In genomic region chr15:101068961-101069734, GRCh38 we compare ENCODE assay signal across 1 cellular context.
TF ChIP-seq lines count a peak whose summit lies in the region.

No MANE protein-coding gene starts in this region.

TF ChIP-seq in HepG2, 621 proteins besides CTCF, POLR2A, EP300 and RAD21 (continued from another document and continues in another):
- TF ChIP-seq, protein P1, sequence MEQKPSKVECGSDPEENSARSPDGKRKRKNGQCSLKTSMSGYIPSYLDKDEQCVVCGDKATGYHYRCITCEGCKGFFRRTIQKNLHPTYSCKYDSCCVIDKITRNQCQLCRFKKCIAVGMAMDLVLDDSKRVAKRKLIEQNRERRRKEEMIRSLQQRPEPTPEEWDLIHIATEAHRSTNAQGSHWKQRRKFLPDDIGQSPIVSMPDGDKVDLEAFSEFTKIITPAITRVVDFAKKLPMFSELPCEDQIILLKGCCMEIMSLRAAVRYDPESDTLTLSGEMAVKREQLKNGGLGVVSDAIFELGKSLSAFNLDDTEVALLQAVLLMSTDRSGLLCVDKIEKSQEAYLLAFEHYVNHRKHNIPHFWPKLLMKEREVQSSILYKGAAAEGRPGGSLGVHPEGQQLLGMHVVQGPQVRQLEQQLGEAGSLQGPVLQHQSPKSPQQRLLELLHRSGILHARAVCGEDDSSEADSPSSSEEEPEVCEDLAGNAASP (CRISPR knock-in tag; IDR thresholded peaks at IDR 0.05; ENCODE audit: borderline replicate concordance), result peak; percentile 14; the same call in 1 of the 2 replicates
- TF ChIP-seq ZSCAN31 (CRISPR knock-in tag; IDR thresholded peaks at IDR 0.05; ENCODE audit: low read depth) (0 out of 2 replicates have a peak, but pooled peaks have one; percentile 35), HMG20A (CRISPR knock-in tag; IDR thresholded peaks at IDR 0.05; ENCODE audit: borderline replicate concordance) (peak; percentile 23; the same call in 1 of the 2 replicates), SALL2 (CRISPR knock-in tag; IDR thresholded peaks at IDR 0.05) (0 out of 2 replicates have a peak, but pooled peaks have one; percentile 37), HIVEP1 (CRISPR knock-in tag; IDR thresholded peaks at IDR 0.05) (peak; percentile 81), ZNF609 (CRISPR knock-in tag; IDR thresholded peaks at IDR 0.05; ENCODE audit: borderline replicate concordance) (0 out of 2 replicates have a peak, but pooled peaks have one; percentile 39), ZNF367 (CRISPR knock-in tag; IDR thresholded peaks at IDR 0.05; ENCODE audit: borderline replicate concordance) (no peak), ZNF205 (CRISPR knock-in tag; IDR thresholded peaks at IDR 0.05) (peak; percentile 55; the same call in 1 of the 2 replicates), ZNF629 (CRISPR knock-in tag; conservative IDR thresholded peaks at IDR 0.05) (0 out of 2 replicates have a peak, but pooled peaks have one; percentile 18), ZNF605 (CRISPR knock-in tag; IDR thresholded peaks at IDR 0.05) (peak; percentile 65; the same call in 1 of the 2 replicates), ZNF557 (CRISPR knock-in tag; IDR thresholded peaks at IDR 0.05) (0 out of 2 replicates have a peak, but pooled peaks have one; percentile 20), MIER3 (CRISPR knock-in tag; IDR thresholded peaks at IDR 0.05; ENCODE audit: borderline replicate concordance) (peak; percentile 65; the same call in 1 of the 2 replicates), ZNF143 (CRISPR knock-in tag; IDR thresholded peaks at IDR 0.05) (no peak), CEBPB (IDR thresholded peaks at IDR 0.05; ENCODE audit: borderline replicate concordance, low read depth, low read length) (peak; percentile 53; the same call in 1 of the 2 replicates), ARHGAP35 (CRISPR knock-in tag; IDR thresholded peaks at IDR 0.05; ENCODE audit: borderline replicate concordance) (no peak), GTF2F1 (IDR thresholded peaks at IDR 0.05; ENCODE audit: low read length) (no peak), HOXD1 (CRISPR knock-in tag; IDR thresholded peaks at IDR 0.05) (0 out of 2 replicates have a peak, but pooled peaks have one; percentile 56), KAT7 (CRISPR knock-in tag; IDR thresholded peaks at IDR 0.05; ENCODE audit: borderline replicate concordance) (0 out of 2 replicates have a peak, but pooled peaks have one; percentile 24), TCF12 (IDR thresholded peaks at IDR 0.05) (no peak), TCF12 (CRISPR knock-in tag; IDR thresholded peaks at IDR 0.05) (no peak)
- TF ChIP-seq, protein P2, sequence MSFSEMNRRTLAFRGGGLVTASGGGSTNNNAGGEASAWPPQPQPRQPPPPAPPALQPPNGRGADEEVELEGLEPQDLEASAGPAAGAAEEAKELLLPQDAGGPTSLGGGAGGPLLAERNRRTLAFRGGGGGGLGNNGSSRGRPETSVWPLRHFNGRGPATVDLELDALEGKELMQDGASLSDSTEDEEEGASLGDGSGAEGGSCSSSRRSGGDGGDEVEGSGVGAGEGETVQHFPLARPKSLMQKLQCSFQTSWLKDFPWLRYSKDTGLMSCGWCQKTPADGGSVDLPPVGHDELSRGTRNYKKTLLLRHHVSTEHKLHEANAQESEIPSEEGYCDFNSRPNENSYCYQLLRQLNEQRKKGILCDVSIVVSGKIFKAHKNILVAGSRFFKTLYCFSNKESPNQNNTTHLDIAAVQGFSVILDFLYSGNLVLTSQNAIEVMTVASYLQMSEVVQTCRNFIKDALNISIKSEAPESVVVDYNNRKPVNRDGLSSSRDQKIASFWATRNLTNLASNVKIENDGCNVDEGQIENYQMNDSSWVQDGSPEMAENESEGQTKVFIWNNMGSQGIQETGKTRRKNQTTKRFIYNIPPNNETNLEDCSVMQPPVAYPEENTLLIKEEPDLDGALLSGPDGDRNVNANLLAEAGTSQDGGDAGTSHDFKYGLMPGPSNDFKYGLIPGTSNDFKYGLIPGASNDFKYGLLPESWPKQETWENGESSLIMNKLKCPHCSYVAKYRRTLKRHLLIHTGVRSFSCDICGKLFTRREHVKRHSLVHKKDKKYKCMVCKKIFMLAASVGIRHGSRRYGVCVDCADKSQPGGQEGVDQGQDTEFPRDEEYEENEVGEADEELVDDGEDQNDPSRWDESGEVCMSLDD (CRISPR knock-in tag; IDR thresholded peaks at IDR 0.05; ENCODE audit: borderline replicate concordance), result peak; percentile 57; the same call in 1 of the 2 replicates
- TF ChIP-seq, protein P3, sequence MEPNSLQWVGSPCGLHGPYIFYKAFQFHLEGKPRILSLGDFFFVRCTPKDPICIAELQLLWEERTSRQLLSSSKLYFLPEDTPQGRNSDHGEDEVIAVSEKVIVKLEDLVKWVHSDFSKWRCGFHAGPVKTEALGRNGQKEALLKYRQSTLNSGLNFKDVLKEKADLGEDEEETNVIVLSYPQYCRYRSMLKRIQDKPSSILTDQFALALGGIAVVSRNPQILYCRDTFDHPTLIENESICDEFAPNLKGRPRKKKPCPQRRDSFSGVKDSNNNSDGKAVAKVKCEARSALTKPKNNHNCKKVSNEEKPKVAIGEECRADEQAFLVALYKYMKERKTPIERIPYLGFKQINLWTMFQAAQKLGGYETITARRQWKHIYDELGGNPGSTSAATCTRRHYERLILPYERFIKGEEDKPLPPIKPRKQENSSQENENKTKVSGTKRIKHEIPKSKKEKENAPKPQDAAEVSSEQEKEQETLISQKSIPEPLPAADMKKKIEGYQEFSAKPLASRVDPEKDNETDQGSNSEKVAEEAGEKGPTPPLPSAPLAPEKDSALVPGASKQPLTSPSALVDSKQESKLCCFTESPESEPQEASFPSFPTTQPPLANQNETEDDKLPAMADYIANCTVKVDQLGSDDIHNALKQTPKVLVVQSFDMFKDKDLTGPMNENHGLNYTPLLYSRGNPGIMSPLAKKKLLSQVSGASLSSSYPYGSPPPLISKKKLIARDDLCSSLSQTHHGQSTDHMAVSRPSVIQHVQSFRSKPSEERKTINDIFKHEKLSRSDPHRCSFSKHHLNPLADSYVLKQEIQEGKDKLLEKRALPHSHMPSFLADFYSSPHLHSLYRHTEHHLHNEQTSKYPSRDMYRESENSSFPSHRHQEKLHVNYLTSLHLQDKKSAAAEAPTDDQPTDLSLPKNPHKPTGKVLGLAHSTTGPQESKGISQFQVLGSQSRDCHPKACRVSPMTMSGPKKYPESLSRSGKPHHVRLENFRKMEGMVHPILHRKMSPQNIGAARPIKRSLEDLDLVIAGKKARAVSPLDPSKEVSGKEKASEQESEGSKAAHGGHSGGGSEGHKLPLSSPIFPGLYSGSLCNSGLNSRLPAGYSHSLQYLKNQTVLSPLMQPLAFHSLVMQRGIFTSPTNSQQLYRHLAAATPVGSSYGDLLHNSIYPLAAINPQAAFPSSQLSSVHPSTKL (CRISPR knock-in tag; IDR thresholded peaks at IDR 0.05), result peak; percentile 58
- TF ChIP-seq, protein P4, sequence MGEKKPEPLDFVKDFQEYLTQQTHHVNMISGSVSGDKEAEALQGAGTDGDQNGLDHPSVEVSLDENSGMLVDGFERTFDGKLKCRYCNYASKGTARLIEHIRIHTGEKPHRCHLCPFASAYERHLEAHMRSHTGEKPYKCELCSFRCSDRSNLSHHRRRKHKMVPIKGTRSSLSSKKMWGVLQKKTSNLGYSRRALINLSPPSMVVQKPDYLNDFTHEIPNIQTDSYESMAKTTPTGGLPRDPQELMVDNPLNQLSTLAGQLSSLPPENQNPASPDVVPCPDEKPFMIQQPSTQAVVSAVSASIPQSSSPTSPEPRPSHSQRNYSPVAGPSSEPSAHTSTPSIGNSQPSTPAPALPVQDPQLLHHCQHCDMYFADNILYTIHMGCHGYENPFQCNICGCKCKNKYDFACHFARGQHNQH (CRISPR knock-in tag; IDR thresholded peaks at IDR 0.05), result peak; percentile 55; the same call in 1 of the 2 replicates
- TF ChIP-seq, protein P5, sequence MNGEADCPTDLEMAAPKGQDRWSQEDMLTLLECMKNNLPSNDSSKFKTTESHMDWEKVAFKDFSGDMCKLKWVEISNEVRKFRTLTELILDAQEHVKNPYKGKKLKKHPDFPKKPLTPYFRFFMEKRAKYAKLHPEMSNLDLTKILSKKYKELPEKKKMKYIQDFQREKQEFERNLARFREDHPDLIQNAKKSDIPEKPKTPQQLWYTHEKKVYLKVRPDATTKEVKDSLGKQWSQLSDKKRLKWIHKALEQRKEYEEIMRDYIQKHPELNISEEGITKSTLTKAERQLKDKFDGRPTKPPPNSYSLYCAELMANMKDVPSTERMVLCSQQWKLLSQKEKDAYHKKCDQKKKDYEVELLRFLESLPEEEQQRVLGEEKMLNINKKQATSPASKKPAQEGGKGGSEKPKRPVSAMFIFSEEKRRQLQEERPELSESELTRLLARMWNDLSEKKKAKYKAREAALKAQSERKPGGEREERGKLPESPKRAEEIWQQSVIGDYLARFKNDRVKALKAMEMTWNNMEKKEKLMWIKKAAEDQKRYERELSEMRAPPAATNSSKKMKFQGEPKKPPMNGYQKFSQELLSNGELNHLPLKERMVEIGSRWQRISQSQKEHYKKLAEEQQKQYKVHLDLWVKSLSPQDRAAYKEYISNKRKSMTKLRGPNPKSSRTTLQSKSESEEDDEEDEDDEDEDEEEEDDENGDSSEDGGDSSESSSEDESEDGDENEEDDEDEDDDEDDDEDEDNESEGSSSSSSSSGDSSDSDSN (CRISPR knock-in tag; IDR thresholded peaks at IDR 0.05), result 0 out of 2 replicates have a peak, but pooled peaks have one; percentile 35
- TF ChIP-seq, protein P6, sequence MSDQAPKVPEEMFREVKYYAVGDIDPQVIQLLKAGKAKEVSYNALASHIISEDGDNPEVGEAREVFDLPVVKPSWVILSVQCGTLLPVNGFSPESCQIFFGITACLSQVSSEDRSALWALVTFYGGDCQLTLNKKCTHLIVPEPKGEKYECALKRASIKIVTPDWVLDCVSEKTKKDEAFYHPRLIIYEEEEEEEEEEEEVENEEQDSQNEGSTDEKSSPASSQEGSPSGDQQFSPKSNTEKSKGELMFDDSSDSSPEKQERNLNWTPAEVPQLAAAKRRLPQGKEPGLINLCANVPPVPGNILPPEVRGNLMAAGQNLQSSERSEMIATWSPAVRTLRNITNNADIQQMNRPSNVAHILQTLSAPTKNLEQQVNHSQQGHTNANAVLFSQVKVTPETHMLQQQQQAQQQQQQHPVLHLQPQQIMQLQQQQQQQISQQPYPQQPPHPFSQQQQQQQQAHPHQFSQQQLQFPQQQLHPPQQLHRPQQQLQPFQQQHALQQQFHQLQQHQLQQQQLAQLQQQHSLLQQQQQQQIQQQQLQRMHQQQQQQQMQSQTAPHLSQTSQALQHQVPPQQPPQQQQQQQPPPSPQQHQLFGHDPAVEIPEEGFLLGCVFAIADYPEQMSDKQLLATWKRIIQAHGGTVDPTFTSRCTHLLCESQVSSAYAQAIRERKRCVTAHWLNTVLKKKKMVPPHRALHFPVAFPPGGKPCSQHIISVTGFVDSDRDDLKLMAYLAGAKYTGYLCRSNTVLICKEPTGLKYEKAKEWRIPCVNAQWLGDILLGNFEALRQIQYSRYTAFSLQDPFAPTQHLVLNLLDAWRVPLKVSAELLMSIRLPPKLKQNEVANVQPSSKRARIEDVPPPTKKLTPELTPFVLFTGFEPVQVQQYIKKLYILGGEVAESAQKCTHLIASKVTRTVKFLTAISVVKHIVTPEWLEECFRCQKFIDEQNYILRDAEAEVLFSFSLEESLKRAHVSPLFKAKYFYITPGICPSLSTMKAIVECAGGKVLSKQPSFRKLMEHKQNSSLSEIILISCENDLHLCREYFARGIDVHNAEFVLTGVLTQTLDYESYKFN (CRISPR knock-in tag; conservative IDR thresholded peaks at IDR 0.05), result peak; percentile 27
- TF ChIP-seq, protein P7, sequence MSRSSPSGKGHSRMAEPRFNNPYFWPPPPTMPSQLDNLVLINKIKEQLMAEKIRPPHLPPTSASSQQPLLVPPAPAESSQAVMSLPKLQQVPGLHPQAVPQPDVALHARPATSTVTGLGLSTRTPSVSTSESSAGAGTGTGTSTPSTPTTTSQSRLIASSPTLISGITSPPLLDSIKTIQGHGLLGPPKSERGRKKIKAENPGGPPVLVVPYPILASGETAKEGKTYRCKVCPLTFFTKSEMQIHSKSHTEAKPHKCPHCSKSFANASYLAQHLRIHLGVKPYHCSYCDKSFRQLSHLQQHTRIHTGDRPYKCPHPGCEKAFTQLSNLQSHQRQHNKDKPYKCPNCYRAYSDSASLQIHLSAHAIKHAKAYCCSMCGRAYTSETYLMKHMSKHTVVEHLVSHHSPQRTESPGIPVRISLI (CRISPR knock-in tag; IDR thresholded peaks at IDR 0.05; ENCODE audit: borderline replicate concordance), result 0 out of 2 replicates have a peak, but pooled peaks have one; percentile 12
- TF ChIP-seq, protein P8, sequence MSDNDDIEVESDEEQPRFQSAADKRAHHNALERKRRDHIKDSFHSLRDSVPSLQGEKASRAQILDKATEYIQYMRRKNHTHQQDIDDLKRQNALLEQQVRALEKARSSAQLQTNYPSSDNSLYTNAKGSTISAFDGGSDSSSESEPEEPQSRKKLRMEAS (IDR thresholded peaks at IDR 0.05), result 0 out of 2 replicates have a peak, but pooled peaks have one; percentile 6
